ENCODE assay signal across 9 cellular contexts in genomic region chr1:232793944-232794343, GRCh38. TPM values are rescaled to one million over a fixed set of nuclear protein-coding genes. Genes with fewer than 3 reads are reported as not detected.
A peak's percentile ranks its signal among the peaks of the same experiment; 100 is the strongest.
DNase-seq lines count a peak whose midpoint lies in the region; ATAC-seq and TF ChIP-seq lines count a peak whose summit lies in the region.
"Had no signal": no experiment of that assay in that cellular context is flagged by ENCODE, and none has a peak within 500 bp of the region (broad histone marks: within the 10 kb centered on the region; RNA-seq: fewer than 3 reads in every experiment).

No MANE protein-coding gene starts in this region.

- no peak for TF ChIP-seq CTCF in upper lobe of left lung (IDR thresholded peaks at IDR 0.05)

- no peak overlapping the region for H3K23ac ChIP-seq in neuronal stem cell (ENCODE audit: low read depth, low read length, poor library complexity)

- no peak overlapping the region for H2AK5ac ChIP-seq in neuronal stem cell (ENCODE audit: low read depth, low read length)

- no peak overlapping the region for H2BK5ac ChIP-seq in neuronal stem cell (ENCODE audit: low read length)

- H3K4me1 Mint-ChIP-seq in activated T-helper 1 cell treated with anti-CD3 and anti-CD28 coated beads, Interleukin-12 subunit alpha, Interleukin-12 subunit beta, Interleukin-2, Interleukin-4 antibody, amounts not matched to agents 30 ng/mL and 10 ng/mL and 1 ng/mL, durations not matched to agents 14 hours and 24 hours and 36 hours (ENCODE audit: low read depth) = peaks cover 16% of the 10 kb centered on the region

- no peak overlapping the region for H3K4ac ChIP-seq in neuronal stem cell (ENCODE audit: low read length)

- no peaks in the 10 kb centered on the region for H3K9me3 Mint-ChIP-seq in activated T-helper 1 cell treated with anti-CD3 and anti-CD28 coated beads, Interleukin-12 subunit alpha, Interleukin-12 subunit beta, Interleukin-2, Interleukin-4 antibody, amounts not matched to agents 30 ng/mL and 10 ng/mL and 1 ng/mL, durations not matched to agents 14 hours and 24 hours and 36 hours

- H3K4me2 ChIP-seq in neuronal stem cell (ENCODE audit: insufficient read depth, low read length, poor library complexity, severe bottlenecking) = no peak overlapping the region

- H3K4me3 ChIP-seq in MG63 (no peak overlapping the region), neuronal stem cell (ENCODE audit: low read length in 2 of 2) (no peak overlapping the region), upper lobe of left lung (no peak overlapping the region)

- H3K36me3 Mint-ChIP-seq in activated T-helper 1 cell treated with anti-CD3 and anti-CD28 coated beads, Interleukin-12 subunit alpha, Interleukin-12 subunit beta, Interleukin-2, Interleukin-4 antibody, amounts not matched to agents 30 ng/mL and 10 ng/mL and 1 ng/mL, durations not matched to agents 14 hours and 24 hours and 36 hours (ENCODE audit: low read depth) = no peaks in the 10 kb centered on the region

- H3K9ac ChIP-seq in neuronal stem cell (ENCODE audit: low read depth, low read length, poor library complexity) = no peak overlapping the region

- TF ChIP-seq EP300 in upper lobe of left lung (IDR thresholded peaks at IDR 0.05) = no peak

- H3K27me3 Mint-ChIP-seq in activated T-helper 1 cell treated with anti-CD3 and anti-CD28 coated beads, Interleukin-12 subunit alpha, Interleukin-12 subunit beta, Interleukin-2, Interleukin-4 antibody, amounts not matched to agents 30 ng/mL and 10 ng/mL and 1 ng/mL, durations not matched to agents 14 hours and 24 hours and 36 hours (ENCODE audit: insufficient read depth) = no peaks in the 10 kb centered on the region

- H3K27me3 ChIP-seq in MG63 (0 out of 2 replicates have a peak, but pooled peaks cover 2% of the 10 kb centered on the region), neuronal stem cell (ENCODE audit: control insufficient read depth in 3 of 3, insufficient read depth in 3 of 3, low read depth in 1 of 3, low read length in 3 of 3) (no peaks in the 10 kb centered on the region), upper lobe of left lung (no peaks in the 10 kb centered on the region)

- H2BK120ac ChIP-seq in neuronal stem cell (ENCODE audit: low read depth, low read length) = no peak overlapping the region

- no peak overlapping the region for H3K4me3 Mint-ChIP-seq in activated T-helper 1 cell treated with anti-CD3 and anti-CD28 coated beads, Interleukin-12 subunit alpha, Interleukin-12 subunit beta, Interleukin-2, Interleukin-4 antibody, amounts not matched to agents 30 ng/mL and 10 ng/mL and 1 ng/mL, durations not matched to agents 14 hours and 24 hours and 36 hours
- H3K4me3 Mint-ChIP-seq: neural crest cell had no signal

- peak; percentile 1 to 2 for DNase-seq in SHP77 (lab: John Stamatoyannopoulos, UW)
- no peak for DNase-seq in SHP77 treated with DMSO at 0.1 percent for 48 hours (lab: John Stamatoyannopoulos, UW)
- DNase-seq in MG63 = peak; percentile 77
- peak; percentile 4 for DNase-seq in activated T-helper 1 cell treated with anti-CD3 and anti-CD28 coated beads, Interleukin-12 subunit alpha, Interleukin-12 subunit beta, Interleukin-2, Interleukin-4 antibody, amounts not matched to agents 30 ng/mL and 10 ng/mL and 1 ng/mL, durations not matched to agents 14 hours and 24 hours and 36 hours (ENCODE audit: low spot score)
- DNase-seq in neuronal stem cell (ENCODE audit: low spot score) = no peak
- DNase-seq in upper lobe of left lung = no peak
- DNase-seq in activated gamma-delta T cell treated with Interleukin-2 at 50 U/mL for 16 hours = no peak
- DNase-seq in superior temporal gyrus (ENCODE audit: extremely low spot score) = no peak

- no peak overlapping the region for H3K14ac ChIP-seq in neuronal stem cell (ENCODE audit: low read length)

- no CpG with 5 or more reads among the region's 3 CpGs for WGBS in neuronal stem cell (ENCODE audit: extremely low coverage in 2 of 2, insufficient read length in 2 of 2, insufficient replicate concordance in 1 of 2), 2 donors
- WGBS in upper lobe of left lung, 2 donors = 10 to 15% methylated on average over 3 of the region's 3 CpGs

- no peaks in the 10 kb centered on the region for H3K36me3 ChIP-seq in MG63
- no peaks in the 10 kb centered on the region for H3K36me3 ChIP-seq in neuronal stem cell (replicated peaks in 1 of 2; ENCODE audit: control insufficient read depth in 2 of 2, insufficient read depth in 2 of 2, low read length in 2 of 2)
- H3K36me3 ChIP-seq in upper lobe of left lung = no peaks in the 10 kb centered on the region

- no peak overlapping the region for H2BK12ac ChIP-seq in neuronal stem cell (ENCODE audit: low read length)

- ATAC-seq in upper lobe of left lung (ENCODE audit: low FRiP score in 2 of 2) = no peak

- no peak overlapping the region for H2BK15ac ChIP-seq in neuronal stem cell (ENCODE audit: low read length)

- no peak overlapping the region for H4K8ac ChIP-seq in neuronal stem cell (ENCODE audit: low read depth, low read length)

- no peak overlapping the region for H3K27ac Mint-ChIP-seq in activated T-helper 1 cell treated with anti-CD3 and anti-CD28 coated beads, Interleukin-12 subunit alpha, Interleukin-12 subunit beta, Interleukin-2, Interleukin-4 antibody, amounts not matched to agents 30 ng/mL and 10 ng/mL and 1 ng/mL, durations not matched to agents 14 hours and 24 hours and 36 hours

- no peak overlapping the region for H4K91ac ChIP-seq in neuronal stem cell (ENCODE audit: low read depth, low read length, poor library complexity)

- no peak overlapping the region for H3K18ac ChIP-seq in neuronal stem cell (ENCODE audit: low read length)

- H3K27ac ChIP-seq in neuronal stem cell (replicated peaks; ENCODE audit: low read length) (no peak overlapping the region), upper lobe of left lung (no peak overlapping the region)

- TF ChIP-seq POLR2A in upper lobe of left lung (IDR thresholded peaks at IDR 0.05) = no peak

- H3K4me1 ChIP-seq in neuronal stem cell (ENCODE audit: control insufficient read depth in 2 of 2, insufficient read depth in 1 of 2, low read depth in 1 of 2, low read length in 2 of 2) (peaks cover 0 to 8% of the 10 kb centered on the region in 2 donors), upper lobe of left lung (peaks cover 0 to 4% (median 1%) of the 10 kb centered on the region in 4 donors)

- H3K9me3 ChIP-seq in MG63 (no peaks in the 10 kb centered on the region), neuronal stem cell (replicated peaks in 1 of 2; ENCODE audit: control insufficient read depth in 2 of 2, insufficient read depth in 1 of 2, low read depth in 1 of 2, low read length in 2 of 2) (no peaks in the 10 kb centered on the region), upper lobe of left lung (no peaks in the 10 kb centered on the region)

- intact Hi-C loops in activated T-helper 1 cell treated with anti-CD3 and anti-CD28 coated beads, Interleukin-12 subunit alpha, Interleukin-12 subunit beta, Interleukin-2, Interleukin-4 antibody, amounts not matched to agents 30 ng/mL and 10 ng/mL and 1 ng/mL, durations not matched to agents 14 hours and 24 hours and 36 hours (cut with micrococcal nuclease) = loop anchor here (5.0 kb wide), 1 partner anchor 162 kb away; the partner anchor contains the start of gene SIPA1L2

- no peaks in the 10 kb centered on the region for H3K79me1 ChIP-seq in neuronal stem cell (ENCODE audit: low read depth, low read length)

- peak overlapping the region; percentile 85 for H2AFZ ChIP-seq in neuronal stem cell (ENCODE audit: low read length)

RNA-seq across cellular contexts. Expression of gene MAP10, which starts 11.3 kb away (rescaled TPM):
- 1.9 and 3.2 TPM in 2 replicates for total RNA-seq in MG63 (2014; rRNA removed; shearing (Covaris generic); ENCODE audit: low replicate concordance)
- 3.3 and 3.4 TPM in 2 replicates for total RNA-seq in activated T-helper 1 cell treated with anti-CD3 and anti-CD28 coated beads, Interleukin-12 subunit alpha, Interleukin-12 subunit beta, Interleukin-2, Interleukin-4 antibody, amounts not matched to agents 30 ng/mL and 10 ng/mL and 1 ng/mL, durations not matched to agents 14 hours and 24 hours and 36 hours
- polyA plus RNA-seq in neuronal stem cell (2013, experiment 1 of 2) = 2.5 TPM
- 2.3 TPM for polyA plus RNA-seq in neuronal stem cell (2013, experiment 2 of 2)
- total RNA-seq in upper lobe of left lung = 1 to 10 TPM in 5 of 6 donors, under 1 TPM in 1; 0.78 to 4.2 (median 1.9) TPM

Comparison
In these comparisons a context has a peak if more than half of its experiments do, and no peak if none do; other contexts are left out.
1. DNase-seq: peak in SHP77 (2 of 2), MG63 (single experiment) and activated T-helper 1 cell treated with anti-CD3 and anti-CD28 coated beads, Interleukin-12 subunit alpha, Interleukin-12 subunit beta, Interleukin-2, Interleukin-4 antibody, amounts not matched to agents 30 ng/mL and 10 ng/mL and 1 ng/mL, durations not matched to agents 14 hours and 24 hours and 36 hours (single experiment); none in SHP77 treated with DMSO at 0.1 percent for 48 hours (single experiment), neuronal stem cell (single experiment), upper lobe of left lung (0 of 2), activated gamma-delta T cell treated with Interleukin-2 at 50 U/mL for 16 hours (single experiment) and superior temporal gyrus (single experiment).